In the genomic region with DNA sequence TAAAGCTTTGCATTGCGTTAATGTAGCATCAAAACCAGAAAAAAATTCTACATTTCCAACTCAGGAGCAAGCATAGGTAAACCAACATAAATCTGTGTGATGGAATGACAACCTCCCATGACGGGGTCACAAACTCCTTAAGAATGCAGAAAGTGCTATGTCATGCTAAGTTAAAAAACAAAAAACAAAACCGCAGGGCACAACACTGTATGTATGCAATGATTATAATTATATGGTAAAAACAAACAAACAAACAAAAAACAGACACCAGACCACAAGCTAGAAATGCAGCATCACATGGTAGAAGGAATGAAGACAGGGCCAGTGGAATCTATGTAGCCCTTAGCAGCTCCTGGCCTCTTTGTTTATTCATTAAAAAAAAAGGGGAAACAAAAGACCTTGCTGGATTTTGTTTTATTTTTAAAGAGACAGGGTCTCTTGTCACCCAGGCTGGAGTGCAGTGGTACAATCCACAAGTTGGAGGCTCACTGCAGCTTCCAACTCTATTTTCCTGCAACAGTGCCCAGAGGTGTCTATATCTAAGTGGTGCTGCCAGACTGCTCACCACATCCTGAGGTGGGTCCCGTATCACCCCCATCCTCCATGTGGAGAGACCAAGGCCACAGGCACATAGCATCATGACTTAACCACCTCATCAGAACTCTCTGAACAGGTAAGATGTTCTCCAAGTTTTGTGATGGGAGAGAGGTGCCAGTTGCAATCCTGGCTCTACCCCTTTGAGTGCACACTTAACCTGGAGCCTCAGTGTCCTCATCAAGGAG, we compare ENCODE assay signal across 16 cellular contexts.
DNase-seq lines count a peak whose midpoint lies in the region; ATAC-seq and TF ChIP-seq lines count a peak whose summit lies in the region.
"Had no signal": no experiment of that assay in that cellular context is flagged by ENCODE, and none has a peak within 500 bp of the region (broad histone marks: within the 10 kb centered on the region; RNA-seq: fewer than 3 reads in every experiment).

No MANE protein-coding gene starts in this region.

- POLR2A ChIA-PET in CD4-positive, alpha-beta memory T cell (lab: Charles Lee; ENCODE audit: partially characterized antibody), result interaction anchor here (1.0 to 2.0 kb wide), 4 partner anchors 10 to 188 kb away, joined by 3 to 5 read pairs (median 3); no protein-coding TSS in a partner anchor

- TF ChIP-seq CTCF in chondrocyte (IDR thresholded peaks at IDR 0.05) (no peak), parathyroid adenoma (IDR thresholded peaks at IDR 0.05) (no peak)

- intact Hi-C loops in CD4-positive, alpha-beta memory T cell (cut with micrococcal nuclease), result loop anchor here (2.0 kb wide), 1 partner anchor 18 kb away; no protein-coding TSS in a partner anchor

- H2AFZ ChIP-seq in parathyroid adenoma, result no peak overlapping the region

- CTCF ChIA-PET in CD4-positive, alpha-beta memory T cell (lab: Charles Lee; ENCODE audit: partially characterized antibody), result interaction anchor here (1.2 to 9.7 kb wide), 4 partner anchors 10 to 118 kb away, joined by 3 to 57 read pairs (median 6); no protein-coding TSS in a partner anchor

- peaks cover 37 to 88% (median 68%) of the 10 kb centered on the region in 4 donors for H3K4me1 Mint-ChIP-seq in CD4-positive, alpha-beta memory T cell
- H3K4me1 Mint-ChIP-seq in IgD-negative memory B cell, result peaks cover 42 to 69% (median 53%) of the 10 kb centered on the region in 3 donors
- H3K4me1 Mint-ChIP-seq in chondrocyte (ENCODE audit: low read depth), result peaks cover 41% of the 10 kb centered on the region

- H3K36me3 Mint-ChIP-seq in CD4-positive, alpha-beta memory T cell, result peaks cover 33 to 47% of the 10 kb centered on the region in 2 donors
- peaks cover 3% of the 10 kb centered on the region for H3K36me3 Mint-ChIP-seq in IgD-negative memory B cell
- peaks cover 8% of the 10 kb centered on the region for H3K36me3 Mint-ChIP-seq in chondrocyte (ENCODE audit: low read depth)

- H3K36me3 ChIP-seq in CD4-positive, alpha-beta memory T cell (ENCODE audit: insufficient read depth, low read length), result peaks cover 12% of the 10 kb centered on the region
- no peaks in the 10 kb centered on the region for H3K36me3 ChIP-seq in parathyroid adenoma (ENCODE audit: control insufficient read depth, insufficient read depth, low read length)

- peaks cover 87% of the 10 kb centered on the region for H3K4me1 ChIP-seq in CD4-positive, alpha-beta memory T cell (ENCODE audit: insufficient read depth, low read length)
- peaks cover 58% of the 10 kb centered on the region for H3K4me1 ChIP-seq in parathyroid adenoma
- H3K4me1 ChIP-seq: foreskin keratinocyte had no signal

- no peak for ATAC-seq in HG03196 (IDR thresholded peaks at IDR 0.05; ENCODE audit: unreplicated experiment)
- ATAC-seq: foreskin keratinocyte had no signal

- no peak overlapping the region for H3K4me3 ChIP-seq in CD4-positive, alpha-beta memory T cell (ENCODE audit: low read length in 2 of 2)
- no peak overlapping the region for H3K4me3 ChIP-seq in parathyroid adenoma (ENCODE audit: low read depth, low read length)
- H3K4me3 ChIP-seq: Peyer's patch had no signal

- peak overlapping the region in 4 of 8 donors; percentile 8 to 65 (median 37) for H3K4me3 Mint-ChIP-seq in CD4-positive, alpha-beta memory T cell
- H3K4me3 Mint-ChIP-seq in IgD-negative memory B cell (peak overlapping the region in 2 of 4 donors; percentile 29 to 70), chondrocyte (ENCODE audit: unreplicated experiment) (no peak overlapping the region)
- H3K4me3 Mint-ChIP-seq: T-helper 1 cell treated with Interleukin-12 subunit alpha and Interleukin-12 subunit beta and Interleukin-4 antibody, amounts not matched to agents 30 μg/mL and 1 μg/mL, for 36 hours had no signal

- peak overlapping the region; percentile 52 to 86 (median 77) for H3K27ac Mint-ChIP-seq in CD4-positive, alpha-beta memory T cell
- H3K27ac Mint-ChIP-seq in IgD-negative memory B cell, result peak overlapping the region in 2 of 3 donors; percentile 73 to 90
- H3K27ac Mint-ChIP-seq in chondrocyte (ENCODE audit: unreplicated experiment), result peak overlapping the region; percentile 27
- H3K27ac Mint-ChIP-seq: T-helper 1 cell treated with Interleukin-12 subunit alpha and Interleukin-12 subunit beta and Interleukin-4 antibody, amounts not matched to agents 30 μg/mL and 1 μg/mL, for 36 hours had no signal

- no peaks in the 10 kb centered on the region for H3K27me3 Mint-ChIP-seq in CD4-positive, alpha-beta memory T cell
- H3K27me3 Mint-ChIP-seq in IgD-negative memory B cell (no peaks in the 10 kb centered on the region), chondrocyte (ENCODE audit: low read depth) (no peaks in the 10 kb centered on the region)

- H3K9ac ChIP-seq in parathyroid adenoma, result no peak overlapping the region

- H3K9me3 ChIP-seq in CD4-positive, alpha-beta memory T cell (ENCODE audit: control insufficient read depth in 1 of 2, low read length in 2 of 2), result no peaks in the 10 kb centered on the region
- H3K9me3 ChIP-seq in parathyroid adenoma (ENCODE audit: control insufficient read depth, low read length), result no peaks in the 10 kb centered on the region
- H3K9me3 ChIP-seq: Peyer's patch had no signal

- H3K4me2 ChIP-seq in parathyroid adenoma (ENCODE audit: low read length), result no peak overlapping the region

- DNase-seq in CD4-positive, alpha-beta memory T cell, result no peak
- DNase-seq in chondrocyte (ENCODE audit: low spot score) (peak; percentile 25), globus pallidus (ENCODE audit: low spot score) (no peak), NCI-H345 (lab: John Stamatoyannopoulos, UW) (no peak)
- DNase-seq in activated CD8-positive, alpha-beta memory T cell treated with anti-CD3 and anti-CD28 coated beads for 24 hours, result no peak
- DNase-seq: amygdala; foreskin keratinocyte; KBM-7; NCI-H1417; NCI-H446 treated with DMSO at 0.1 percent for 48 hours; Peyer's patch; stimulated activated CD4-positive, alpha-beta T cell treated with anti-CD3 and anti-CD28 coated beads, Interleukin-4, amount 100 ng/mL, for 24 hours had no signal

- no peaks in the 10 kb centered on the region for H3K9me3 Mint-ChIP-seq in CD4-positive, alpha-beta memory T cell
- H3K9me3 Mint-ChIP-seq in IgD-negative memory B cell (no peaks in the 10 kb centered on the region), chondrocyte (ENCODE audit: low read depth) (no peaks in the 10 kb centered on the region)
- H3K9me3 Mint-ChIP-seq: T-helper 1 cell treated with Interleukin-12 subunit alpha and Interleukin-12 subunit beta and Interleukin-4 antibody, amounts not matched to agents 30 μg/mL and 1 μg/mL, for 36 hours had no signal

- H3K27me3 ChIP-seq in CD4-positive, alpha-beta memory T cell (ENCODE audit: insufficient read depth, low read length), result no peaks in the 10 kb centered on the region
- H3K27me3 ChIP-seq in parathyroid adenoma (ENCODE audit: control insufficient read depth, insufficient read depth, low read length), result no peaks in the 10 kb centered on the region
- H3K27me3 ChIP-seq: foreskin keratinocyte, Peyer's patch had no signal

- H3K27ac ChIP-seq in CD4-positive, alpha-beta memory T cell (ENCODE audit: low read depth, low read length), result no peak overlapping the region
- H3K27ac ChIP-seq in parathyroid adenoma, result peak overlapping the region; percentile 95
- H3K27ac ChIP-seq: foreskin keratinocyte had no signal

- H3K79me2 ChIP-seq in parathyroid adenoma, result peaks cover 32% of the 10 kb centered on the region

Comparison
In these comparisons a context has a peak if more than half of its experiments do, and no peak if none do; other contexts are left out.
1. H3K27ac Mint-ChIP-seq: peak in every context shown above with its lines; median percentile 82 in IgD-negative memory B cell; 77 in CD4-positive, alpha-beta memory T cell; 27 in chondrocyte.